ENCODE assay signal across 17 cellular contexts in genomic region chr18:46010676-46011075, GRCh38.
"Had no signal": no experiment of that assay in that cellular context is flagged by ENCODE, and none has a peak within 500 bp of the region (broad histone marks: within the 10 kb centered on the region; RNA-seq: fewer than 3 reads in every experiment).

No MANE protein-coding gene starts in this region.

- H3K27me3 ChIP-seq: gastrocnemius medialis, upper lobe of left lung, vagina had no signal

- ATAC-seq: esophagus mucosa, gastrocnemius medialis, psoas muscle had no signal

- FAIRE-seq: endometrium, keratinocyte, small intestine had no signal

- H3K9me3 ChIP-seq: gastrocnemius medialis, psoas muscle, upper lobe of left lung, vagina had no signal

- H3K36me3 ChIP-seq: upper lobe of left lung, vagina had no signal

- DNase-seq: cortex of kidney; effector memory CD4-positive, alpha-beta T cell; glutamatergic neuron; mesendoderm; naive B cell; psoas muscle; retina; small intestine; stimulated activated CD4-positive, alpha-beta T cell treated with anti-CD3 and anti-CD28 coated beads, Interleukin-2, amount 100 ng/mL, for 48 hours; stimulated activated naive CD4-positive, alpha-beta T cell treated with Interleukin-2 at 50 U/mL for 16 hours had no signal

- H3K4me3 ChIP-seq: gastrocnemius medialis, psoas muscle, upper lobe of left lung, vagina had no signal

- H3K27ac ChIP-seq: gastrocnemius medialis, parathyroid adenoma, psoas muscle, vagina had no signal

- H3K4me1 ChIP-seq: gastrocnemius medialis, parathyroid adenoma, psoas muscle, vagina had no signal
